ENCODE assay signal across 9 cellular contexts in genomic region chr21:22575165-22575584, GRCh38.
DNase-seq lines count a peak whose midpoint lies in the region; ATAC-seq and TF ChIP-seq lines count a peak whose summit lies in the region.
"Had no signal": no experiment of that assay in that cellular context is flagged by ENCODE, and none has a peak within 500 bp of the region (broad histone marks: within the 10 kb centered on the region; RNA-seq: fewer than 3 reads in every experiment).

No MANE protein-coding gene starts in this region.

- intact Hi-C loops in activated naive CD4-positive, alpha-beta T cell treated with anti-CD3 and anti-CD28 coated beads for 36 hours (cut with micrococcal nuclease): loop anchor here (2.0 to 5.0 kb wide), 2 partner anchors 202 to 218 kb away; no protein-coding TSS in a partner anchor
- intact Hi-C loops in psoas muscle (cut with DNase I): no loop called here

- no peak overlapping the region for H3K27ac ChIP-seq in psoas muscle

- no peaks in the 10 kb centered on the region for H3K27me3 ChIP-seq in psoas muscle (ENCODE audit: insufficient read depth in 3 of 3, low read length in 2 of 3)

- H3K9me3 ChIP-seq in psoas muscle: no peaks in the 10 kb centered on the region

- CTCF ChIA-PET in activated naive CD4-positive, alpha-beta T cell treated with anti-CD3 and anti-CD28 coated beads for 36 hours (lab: Charles Lee): interaction anchor here (0.6 to 1.6 kb wide), 7 partner anchors 9 to 216 kb away, joined by 3 to 7 read pairs (median 3); no protein-coding TSS in a partner anchor
- CTCF ChIA-PET in GM10248 (lab: Yijun Ruan, JAX): no interaction called here

- no peaks in the 10 kb centered on the region for H3K27me3 Mint-ChIP-seq in activated naive CD4-positive, alpha-beta T cell treated with anti-CD3 and anti-CD28 coated beads for 36 hours (ENCODE audit: low read depth)
- H3K27me3 Mint-ChIP-seq in stimulated activated naive CD8-positive, alpha-beta T cell treated with anti-CD3 and anti-CD28 coated beads, Interleukin-15, amount 100 ng/mL, for 72 hours: no peaks in the 10 kb centered on the region

- H3K4me3 ChIP-seq in choroid plexus epithelial cell (ENCODE audit: low read depth, low read length) (no peak overlapping the region), psoas muscle (no peak overlapping the region)

- DNase-seq in activated naive CD4-positive, alpha-beta T cell treated with anti-CD3 and anti-CD28 coated beads for 36 hours: peak; percentile 25
- DNase-seq in activated naive CD4-positive, alpha-beta T cell treated with Interleukin-2 at 50 U/mL for 16 hours: no peak
- peak; percentile 88 for DNase-seq in NCI-H69 (lab: John Stamatoyannopoulos, UW)
- DNase-seq in choroid plexus epithelial cell (ENCODE audit: low read depth): peak; percentile 2
- no peak for DNase-seq in stimulated activated naive CD8-positive, alpha-beta T cell treated with anti-CD3 and anti-CD28 coated beads, Interleukin-15, amount 100 ng/mL, for 72 hours
- DNase-seq in GM10248 (ENCODE audit: extremely low spot score): no peak
- no peak for DNase-seq in psoas muscle
- DNase-seq: mesenchymal stem cell had no signal

- no peaks in the 10 kb centered on the region for H3K36me3 Mint-ChIP-seq in activated naive CD4-positive, alpha-beta T cell treated with anti-CD3 and anti-CD28 coated beads for 36 hours (ENCODE audit: low read depth)

- H3K27ac Mint-ChIP-seq in activated naive CD4-positive, alpha-beta T cell treated with anti-CD3 and anti-CD28 coated beads for 36 hours: no peak overlapping the region
- H3K27ac Mint-ChIP-seq in stimulated activated naive CD8-positive, alpha-beta T cell treated with anti-CD3 and anti-CD28 coated beads, Interleukin-15, amount 100 ng/mL, for 72 hours: peak overlapping the region in 1 of 2 donors; percentile 25

- H3K4me1 ChIP-seq in psoas muscle: no peaks in the 10 kb centered on the region

- no peaks in the 10 kb centered on the region for H3K4me1 Mint-ChIP-seq in activated naive CD4-positive, alpha-beta T cell treated with anti-CD3 and anti-CD28 coated beads for 36 hours (ENCODE audit: low read depth)
- H3K4me1 Mint-ChIP-seq in stimulated activated naive CD8-positive, alpha-beta T cell treated with anti-CD3 and anti-CD28 coated beads, Interleukin-15, amount 100 ng/mL, for 72 hours: no peaks in the 10 kb centered on the region

- POLR2A ChIA-PET in GM10248 (lab: Yijun Ruan, JAX): no interaction called here

- peak; percentile 23 for TF ChIP-seq CTCF in choroid plexus epithelial cell (conservative IDR thresholded peaks at IDR 0.05; ENCODE audit: low read depth, low read length)
- TF ChIP-seq CTCF in GM10248 (IDR thresholded peaks at IDR 0.05; ENCODE audit: control extremely low read depth, extremely low read depth, low read depth, missing control alignments): no peak
- no peak for TF ChIP-seq CTCF in psoas muscle (IDR thresholded peaks at IDR 0.05)

- peak; percentile 45 for ATAC-seq in stimulated activated naive CD8-positive, alpha-beta T cell treated with anti-CD3 and anti-CD28 coated beads, Interleukin-15, amount 100 ng/mL, for 72 hours
- ATAC-seq in HG02623 (IDR thresholded peaks at IDR 0.05; ENCODE audit: unreplicated experiment) (no peak), psoas muscle (no peak)

- WGBS in psoas muscle, 3 donors: 3 to 11% (median 5%) methylated on average over 5 of the region's 5 CpGs

- no peak overlapping the region for H3K4me3 Mint-ChIP-seq in activated naive CD4-positive, alpha-beta T cell treated with anti-CD3 and anti-CD28 coated beads for 36 hours
- H3K4me3 Mint-ChIP-seq in stimulated activated naive CD8-positive, alpha-beta T cell treated with anti-CD3 and anti-CD28 coated beads, Interleukin-15, amount 100 ng/mL, for 72 hours: no peak overlapping the region

- no peaks in the 10 kb centered on the region for H3K9me3 Mint-ChIP-seq in activated naive CD4-positive, alpha-beta T cell treated with anti-CD3 and anti-CD28 coated beads for 36 hours
- H3K9me3 Mint-ChIP-seq in stimulated activated naive CD8-positive, alpha-beta T cell treated with anti-CD3 and anti-CD28 coated beads, Interleukin-15, amount 100 ng/mL, for 72 hours: no peaks in the 10 kb centered on the region

- no peaks in the 10 kb centered on the region for H3K36me3 ChIP-seq in psoas muscle (ENCODE audit: insufficient read depth in 1 of 2, low read depth in 1 of 2)

Comparison
In these comparisons a context has a peak if more than half of its experiments do, and no peak if none do; other contexts are left out.
1. DNase-seq: peak in activated naive CD4-positive, alpha-beta T cell treated with anti-CD3 and anti-CD28 coated beads for 36 hours (single experiment), NCI-H69 (single experiment) and choroid plexus epithelial cell (single experiment); none in activated naive CD4-positive, alpha-beta T cell treated with Interleukin-2 at 50 U/mL for 16 hours (single experiment), stimulated activated naive CD8-positive, alpha-beta T cell treated with anti-CD3 and anti-CD28 coated beads, Interleukin-15, amount 100 ng/mL, for 72 hours (0 of 2), GM10248 (single experiment) and psoas muscle (0 of 2).